ENCODE assay signal across 11 cellular contexts in the genomic region with DNA sequence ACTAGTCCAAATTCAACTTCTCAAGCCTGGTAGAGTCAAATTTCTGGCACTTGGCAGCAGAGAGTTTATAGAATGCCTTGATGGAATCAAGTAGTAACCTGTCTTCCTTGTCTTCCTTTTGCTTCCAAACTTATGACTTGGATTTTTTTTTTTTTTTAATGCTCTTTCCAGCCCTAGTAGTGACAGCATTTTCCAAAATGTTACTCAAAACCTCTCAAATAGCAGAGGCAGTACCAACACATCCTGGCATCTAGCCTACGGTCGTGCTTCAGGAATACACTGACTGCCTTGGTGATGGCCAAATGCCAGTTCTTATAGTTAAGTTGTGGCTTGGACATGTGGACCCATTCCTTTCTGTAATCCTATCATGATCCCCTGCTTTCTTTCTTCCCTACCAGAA.
DNase-seq lines count a peak whose midpoint lies in the region; ATAC-seq, FAIRE-seq and TF ChIP-seq lines count a peak whose summit lies in the region.
"Had no signal": no experiment of that assay in that cellular context is flagged by ENCODE, and none has a peak within 500 bp of the region (broad histone marks: within the 10 kb centered on the region; RNA-seq: fewer than 3 reads in every experiment).

No MANE protein-coding gene starts in this region.

- DNase-seq in H54 (ENCODE audit: insufficient read length, low spot score) (no peak), RCC 7860 (ENCODE audit: low spot score) (peak; percentile 37), epithelial cell of esophagus (ENCODE audit: low read depth) (peak; percentile 47), skeletal muscle cell (ENCODE audit: low read depth) (peak; percentile 51)
- DNase-seq in activated CD4-positive, alpha-beta T cell treated with anti-CD3 and anti-CD28 coated beads for 1 hour, result no peak
- DNase-seq: activated CD4-positive, alpha-beta T cell treated with anti-CD3 and anti-CD28 coated beads, Interleukin-2, amount 50 U/mL, for 1 hour; activated effector memory CD4-positive, alpha-beta T cell treated with Interleukin-2 at 50 U/mL for 16 hours; CD8-positive, alpha-beta T cell; central memory CD4-positive, alpha-beta T cell had no signal

- no peak for ATAC-seq in GM18519 (IDR thresholded peaks at IDR 0.05; ENCODE audit: low FRiP score, unreplicated experiment)
- no peak for ATAC-seq in HG03571 (IDR thresholded peaks at IDR 0.05; ENCODE audit: unreplicated experiment)
- ATAC-seq: CD8-positive, alpha-beta T cell had no signal

- TF ChIP-seq POLR2A in H54 (IDR thresholded peaks at IDR 0.05; ENCODE audit: low read depth, low read length), result no peak

- FAIRE-seq in H54 (lab: Jason Lieb, UNC) (peak; percentile 71), RCC 7860 (lab: Jason Lieb, UNC) (peak; percentile 65)

- TF ChIP-seq CTCF in epithelial cell of esophagus (IDR thresholded peaks at IDR 0.05; ENCODE audit: insufficient read depth, low read depth, low read length, missing control alignments), result no peak

- H3K4me3 ChIP-seq in epithelial cell of esophagus (ENCODE audit: low read length) (no peak overlapping the region), skeletal muscle cell (ENCODE audit: low read depth, low read length) (no peak overlapping the region)

Comparison
In these comparisons a context has a peak if more than half of its experiments do, and no peak if none do; other contexts are left out.
1. DNase-seq: peak in RCC 7860 (single experiment), epithelial cell of esophagus (single experiment) and skeletal muscle cell (single experiment); none in H54 (single experiment) and activated CD4-positive, alpha-beta T cell treated with anti-CD3 and anti-CD28 coated beads for 1 hour (single experiment).